In the genomic region with DNA sequence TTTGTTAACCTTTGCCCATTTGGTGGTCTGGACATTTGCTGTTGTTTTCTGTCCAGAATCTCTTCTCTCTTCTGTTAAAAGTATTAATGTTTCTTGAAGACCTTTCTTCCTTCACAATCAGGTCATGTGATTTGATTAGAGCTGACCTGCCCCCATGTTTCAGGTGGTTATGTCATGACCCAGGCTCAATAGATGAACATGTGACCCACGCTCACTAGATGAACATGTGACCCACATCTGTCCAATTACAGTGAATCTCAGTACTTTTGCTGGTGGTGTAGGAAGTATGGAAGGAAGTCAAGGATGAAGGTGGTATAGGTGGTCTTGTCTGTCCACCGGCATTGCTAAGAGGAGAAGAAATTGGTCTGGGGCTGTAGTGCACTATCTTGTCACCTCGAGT, we compare ENCODE assay signal across 17 cellular contexts.
DNase-seq lines count a peak whose midpoint lies in the region; ATAC-seq, FAIRE-seq and TF ChIP-seq lines count a peak whose summit lies in the region.
"Had no signal": no experiment of that assay in that cellular context is flagged by ENCODE, and none has a peak within 500 bp of the region (broad histone marks: within the 10 kb centered on the region; RNA-seq: fewer than 3 reads in every experiment).

No MANE protein-coding gene starts in this region.

- H3K4me1 ChIP-seq in BLaER1, result peaks cover 16% of the 10 kb centered on the region
- no peaks in the 10 kb centered on the region for H3K4me1 ChIP-seq in IMR-90 (ENCODE audit: control insufficient read depth, insufficient read depth, low read length)
- H3K4me1 ChIP-seq in H1 (replicated peaks in 1 of 4; ENCODE audit: control insufficient read depth in 3 of 4, insufficient read depth in 4 of 4, low read length in 3 of 4), result no peaks in the 10 kb centered on the region
- H3K4me1 ChIP-seq: HAP-1 had no signal

- H4K8ac ChIP-seq in IMR-90 (ENCODE audit: low read depth in 2 of 2, low read length in 2 of 2) (no peak overlapping the region), H1 (ENCODE audit: extremely low read depth, insufficient read depth, low read length) (no peak overlapping the region)

- H2BK15ac ChIP-seq in IMR-90 (ENCODE audit: low read depth, low read length) (no peak overlapping the region), H1 (ENCODE audit: low read length) (no peak overlapping the region; the same call in 1 of the 2 replicates)

- no peak overlapping the region for H2BK20ac ChIP-seq in IMR-90 (ENCODE audit: low read depth, low read length)
- no peak overlapping the region for H2BK20ac ChIP-seq in H1 (ENCODE audit: low read length)

- no peak overlapping the region for H3K4me3 ChIP-seq in BLaER1
- no peak overlapping the region for H3K4me3 ChIP-seq in IMR-90 (ENCODE audit: insufficient read depth, low read depth, low read length)
- no peak overlapping the region for H3K4me3 ChIP-seq in H1 (ENCODE audit: extremely low read depth in 1 of 4, insufficient read depth in 2 of 4, low read depth in 3 of 4, low read length in 4 of 4)
- H3K4me3 ChIP-seq: GM12878, HAP-1, K562 had no signal

- H4K5ac ChIP-seq in IMR-90 (ENCODE audit: low read depth, low read length), result no peak overlapping the region
- no peak overlapping the region for H4K5ac ChIP-seq in H1 (ENCODE audit: insufficient read length, low read depth, low read length)

- TF ChIP-seq EP300 in H1 (IDR thresholded peaks at IDR 0.05; ENCODE audit: borderline replicate concordance in 1 of 2, low read depth in 2 of 2, low read length in 2 of 2), result no peak

- H2AK5ac ChIP-seq in IMR-90 (ENCODE audit: low read depth, low read length) (no peak overlapping the region), H1 (ENCODE audit: low read depth, low read length) (no peak overlapping the region)

- H3K23me2 ChIP-seq in H1 (ENCODE audit: low read depth, low read length), result no peaks in the 10 kb centered on the region

- no peak overlapping the region for H3K9ac ChIP-seq in BLaER1
- H3K9ac ChIP-seq in IMR-90 (ENCODE audit: low read depth, low read length), result no peak overlapping the region
- no peak overlapping the region for H3K9ac ChIP-seq in H1 (replicated peaks in 1 of 4; ENCODE audit: extremely low read depth in 1 of 4, low read depth in 3 of 4, low read length in 3 of 4)

- no peak overlapping the region for H3K27ac ChIP-seq in BLaER1
- H3K27ac ChIP-seq in IMR-90 (ENCODE audit: insufficient read depth, low read length), result no peak overlapping the region
- H3K27ac ChIP-seq in H1 (ENCODE audit: low read depth, low read length), result no peak overlapping the region

- in situ Hi-C loops in IMR-90 (cut with MboI; ENCODE audit: low sequenced_read_pairs), result no loop called here

- H3K9me3 ChIP-seq in BLaER1 (no peaks in the 10 kb centered on the region), IMR-90 (ENCODE audit: control insufficient read depth, insufficient read depth, low read length) (no peaks in the 10 kb centered on the region), H1 (ENCODE audit: insufficient read depth in 2 of 2, low read depth in 1 of 2, low read length in 1 of 2) (no peaks in the 10 kb centered on the region)
- H3K9me3 ChIP-seq: HAP-1 had no signal

- TF ChIP-seq CTCF in IMR-90 (conservative IDR thresholded peaks at IDR 0.05; ENCODE audit: low read depth, low read length), result no peak
- no peak for TF ChIP-seq CTCF in H1 (IDR thresholded peaks at IDR 0.05; ENCODE audit: control extremely low read depth in 1 of 3, insufficient read depth in 1 of 3, low read depth in 1 of 3, low read length in 3 of 3)

- H3K79me2 ChIP-seq in H1 (ENCODE audit: control insufficient read depth in 1 of 2, insufficient read depth in 2 of 2, low read length in 2 of 2), result no peaks in the 10 kb centered on the region

- H3K14ac ChIP-seq in IMR-90 (replicated peaks; ENCODE audit: low read depth, low read length) (no peak overlapping the region), H1 (ENCODE audit: insufficient read length) (no peak overlapping the region)

- H3K9me1 ChIP-seq in IMR-90 (ENCODE audit: insufficient read depth, low read length), result no peaks in the 10 kb centered on the region

- H3K36me3 ChIP-seq in BLaER1, result no peaks in the 10 kb centered on the region
- no peaks in the 10 kb centered on the region for H3K36me3 ChIP-seq in IMR-90 (ENCODE audit: control insufficient read depth, insufficient read depth, low read length)
- no peaks in the 10 kb centered on the region; a peak in 1 of 8 replicates for H3K36me3 ChIP-seq in H1 (ENCODE audit: control insufficient read depth in 2 of 4, insufficient read depth in 4 of 4, low read length in 3 of 4)
- H3K36me3 ChIP-seq: HAP-1 had no signal

- H3K79me1 ChIP-seq in IMR-90 (ENCODE audit: low read depth in 1 of 2, low read length in 2 of 2), result no peaks in the 10 kb centered on the region
- no peaks in the 10 kb centered on the region for H3K79me1 ChIP-seq in H1 (ENCODE audit: low read depth, low read length)

- DNase-seq in IMR-90 (no peak), H1 (ENCODE audit: low read depth in 1 of 2, low spot score in 2 of 2) (no peak), COLO668 (lab: John Stamatoyannopoulos, UW; ENCODE audit: unreplicated experiment) (no peak)
- DNase-seq: CD8-positive, alpha-beta T cell; COR-L47; DMS 273 treated with DMSO at 0.1 percent for 48 hours; DMS53; DND-41; EL had no signal

- H4K91ac ChIP-seq in IMR-90 (ENCODE audit: insufficient read depth, low read depth, low read length), result no peak overlapping the region
- no peak overlapping the region for H4K91ac ChIP-seq in H1 (replicated peaks; ENCODE audit: insufficient read length, low read length)

- H3K18ac ChIP-seq in IMR-90 (ENCODE audit: low read depth, low read length) (no peak overlapping the region), H1 (ENCODE audit: extremely low read depth, low read length) (no peak overlapping the region; the same call in 1 of the 2 replicates)

- ATAC-seq in IMR-90 (ENCODE audit: low read depth), result no peak
- ATAC-seq in HG02840 (IDR thresholded peaks at IDR 0.05; ENCODE audit: low FRiP score, unreplicated experiment), result no peak
- no peak for ATAC-seq in HG03378 (IDR thresholded peaks at IDR 0.05; ENCODE audit: unreplicated experiment)
- ATAC-seq: CD8-positive, alpha-beta T cell; GM12878; K562 had no signal

- no peak for FAIRE-seq in H1 (lab: Jason Lieb, UNC)
- FAIRE-seq: A204.1, GM12878, GM19239, K562 had no signal

- no peak overlapping the region for H2BK12ac ChIP-seq in H1 (ENCODE audit: low read depth, low read length)

- H3K56ac ChIP-seq in IMR-90 (ENCODE audit: extremely low read depth, insufficient read depth, low read length) (no peak overlapping the region), H1 (replicated peaks; ENCODE audit: insufficient read length, low read depth, low read length) (no peak overlapping the region)

- H3K4me2 ChIP-seq in BLaER1 (peak overlapping the region; percentile 41; the same call in 1 of the 2 replicates), IMR-90 (ENCODE audit: low read depth, low read length) (no peak overlapping the region), H1 (ENCODE audit: insufficient read depth in 1 of 2, low read depth in 2 of 2, low read length in 2 of 2) (no peak overlapping the region)

- POLR2A ChIA-PET in IMR-90 (lab: Charles Lee; ENCODE audit: unreplicated experiment), result no interaction called here
- POLR2A ChIA-PET in H1 (lab: Charles Lee; ENCODE audit: partially characterized antibody), result no interaction called here

- no peak overlapping the region for H2AK9ac ChIP-seq in IMR-90 (replicated peaks; ENCODE audit: low read depth, low read length, poor library complexity)

- H2BK5ac ChIP-seq in IMR-90 (ENCODE audit: low read depth, low read length, poor library complexity, severe bottlenecking) (no peak overlapping the region), H1 (ENCODE audit: low read depth, low read length) (no peak overlapping the region)

- H3K27me3 ChIP-seq in BLaER1 (no peaks in the 10 kb centered on the region), IMR-90 (ENCODE audit: control insufficient read depth, insufficient read depth, low read length) (no peaks in the 10 kb centered on the region), H1 (replicated peaks in 1 of 4; ENCODE audit: control insufficient read depth in 3 of 4, extremely low read depth in 1 of 4, insufficient read depth in 3 of 4, low read length in 3 of 4) (no peaks in the 10 kb centered on the region)

- no peak overlapping the region for H3K4ac ChIP-seq in IMR-90 (ENCODE audit: low read depth, low read length)
- no peak overlapping the region for H3K4ac ChIP-seq in H1 (replicated peaks; ENCODE audit: insufficient read length, low read depth, low read length)

- CTCF ChIA-PET in IMR-90 (lab: Yijun Ruan, JAX) (no interaction called here), H1 (lab: Charles Lee; ENCODE audit: partially characterized antibody) (no interaction called here)

- H2BK120ac ChIP-seq in IMR-90 (ENCODE audit: low read depth, low read length) (no peak overlapping the region), H1 (replicated peaks; ENCODE audit: low read depth, low read length) (no peak overlapping the region)

- H4K20me1 ChIP-seq in BLaER1, result no peaks in the 10 kb centered on the region
- H4K20me1 ChIP-seq in IMR-90 (ENCODE audit: insufficient read depth, low read length), result no peaks in the 10 kb centered on the region
- no peaks in the 10 kb centered on the region for H4K20me1 ChIP-seq in H1 (replicated peaks in 1 of 2; ENCODE audit: control insufficient read depth in 1 of 2, insufficient read depth in 2 of 2, low read length in 2 of 2)

- dilution Hi-C loops in IMR-90 (cut with HindIII; ENCODE audit: low sequenced_read_pairs, unreplicated experiment), result no loop called here

- TF ChIP-seq RAD21 in IMR-90 (IDR thresholded peaks at IDR 0.05; ENCODE audit: low read length) (no peak), H1 (IDR thresholded peaks at IDR 0.05 in 1 of 2, conservative IDR thresholded peaks at IDR 0.05 in 1 of 2; ENCODE audit: low read depth in 2 of 2, low read length in 2 of 2) (no peak)

- intact Hi-C loops in IMR-90 (cut with micrococcal nuclease), result no loop called here

- no peak overlapping the region for H3K23ac ChIP-seq in IMR-90 (ENCODE audit: low read depth, low read length)
- H3K23ac ChIP-seq in H1 (ENCODE audit: insufficient read length), result no peak overlapping the region

- H2AFZ ChIP-seq in IMR-90 (replicated peaks; ENCODE audit: low read length, poor library complexity), result no peak overlapping the region
- 0 out of 2 replicates have a peak overlapping the region, but pooled peaks have one; percentile 38 for H2AFZ ChIP-seq in H1 (ENCODE audit: low read length)

- no TSS peak for BruUV-seq in IMR-90 (replicated peaks; lab: Mats Ljungman, UMichigan)

- WGBS in IMR-90 (ENCODE audit: extremely low coverage in 2 of 2, insufficient read length in 1 of 2), 2 experiments, result 70% methylated on average over 2 of the region's 3 CpGs; no CpG with 5 or more reads in 1 of the 2 experiments
- WGBS in H1 (ENCODE audit: extremely low coverage in 1 of 2, insufficient coverage in 1 of 2, insufficient read length in 1 of 2, insufficient replicate concordance in 2 of 2, low coverage in 1 of 2, low lambda C conversion rate in 2 of 2, missing lambda C conversion rate in 1 of 2), 2 experiments, result 82% methylated on average over 3 of the region's 3 CpGs; no CpG with 5 or more reads in 1 of the 2 experiments

- TF ChIP-seq POLR2A in IMR-90 (IDR thresholded peaks at IDR 0.05; ENCODE audit: low read depth, low read length) (no peak), H1 (IDR thresholded peaks at IDR 0.05; ENCODE audit: control extremely low read depth in 1 of 2, low read depth in 2 of 2, low read length in 2 of 2) (no peak)

TF ChIP-seq in H1, 55 proteins besides CTCF, POLR2A, EP300 and RAD21 (continues in another document):
- TF ChIP-seq PHF8 (conservative IDR thresholded peaks at IDR 0.05; ENCODE audit: low read depth, low read length) (no peak), BACH1 (IDR thresholded peaks at IDR 0.05; ENCODE audit: low read length) (no peak)
